11 cellular contexts compared by ENCODE assay signal in the genomic region with DNA sequence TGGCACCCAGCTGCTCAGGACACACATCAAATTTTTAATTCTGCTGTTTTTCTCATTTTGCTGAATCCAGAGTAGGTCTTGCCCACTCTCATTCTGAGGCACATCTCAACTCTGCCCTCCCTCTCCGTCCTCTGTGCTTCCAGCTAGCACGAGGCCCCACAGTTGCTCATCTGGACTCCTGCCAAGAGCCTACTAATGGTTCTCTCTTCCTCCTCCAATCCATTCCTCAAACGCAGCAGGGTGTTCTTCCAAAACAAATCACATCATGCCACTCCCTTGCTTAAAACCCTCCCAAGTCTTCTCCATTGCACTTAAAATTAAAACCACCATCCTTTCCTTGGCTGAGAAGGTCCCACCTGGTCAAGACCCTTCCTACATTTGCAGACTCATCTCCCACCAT. TPM values are rescaled to one million over a fixed set of nuclear protein-coding genes. Genes with fewer than 3 reads are reported as not detected.
DNase-seq lines count a peak whose midpoint lies in the region; ATAC-seq and TF ChIP-seq lines count a peak whose summit lies in the region.
"Had no signal": no experiment of that assay in that cellular context is flagged by ENCODE, and none has a peak within 500 bp of the region (broad histone marks: within the 10 kb centered on the region; RNA-seq: fewer than 3 reads in every experiment).

No MANE protein-coding gene starts in this region.

- H3K79me1 ChIP-seq in mesenchymal stem cell (replicated peaks; ENCODE audit: low read length, poor library complexity, severe bottlenecking): no peaks in the 10 kb centered on the region

- WGBS in adrenal gland, 4 donors: 2 to 9% (median 6%) methylated on average over 3 of the region's 3 CpGs
- 40% methylated on average over 3 of the region's 3 CpGs for WGBS in mesenchymal stem cell

- DNase-seq in COR-L47 (lab: John Stamatoyannopoulos, UW): peak; percentile 84
- peak; percentile 33 to 65 (median 57) for DNase-seq in adrenal gland
- peak; percentile 7 for DNase-seq in mesenchymal stem cell
- DNase-seq in stimulated activated CD4-positive, alpha-beta T cell treated with anti-CD3 and anti-CD28 coated beads, Interleukin-2, amount 100 ng/mL, for 24 hours: no peak
- no peak for DNase-seq in activated CD4-positive, alpha-beta T cell treated with anti-CD3 and anti-CD28 coated beads, Interleukin-2, amount 50 U/mL, for 48 hours
- DNase-seq: activated CD4-positive, alpha-beta T cell treated with anti-CD3 and anti-CD28 coated beads, Interleukin-2, amount 50 U/mL, for 1 hour; NCI-H526 treated with DMSO at 0.1 percent for 48 hours had no signal

- TF ChIP-seq CTCF in adrenal gland (IDR thresholded peaks at IDR 0.05): no peak

- H2AFZ ChIP-seq in mesenchymal stem cell (ENCODE audit: low read depth, low read length): no peak overlapping the region

- H3K9me3 ChIP-seq in adrenal gland (replicated peaks in 1 of 3): no peaks in the 10 kb centered on the region
- no peaks in the 10 kb centered on the region for H3K9me3 ChIP-seq in mesenchymal stem cell (ENCODE audit: control insufficient read depth, low read length)
- H3K9me3 ChIP-seq: upper lobe of left lung had no signal

- no peak overlapping the region for H3K27ac ChIP-seq in adrenal gland
- H3K27ac ChIP-seq in mesenchymal stem cell (ENCODE audit: low read length, poor library complexity, severe bottlenecking): no peak overlapping the region
- H3K27ac ChIP-seq: upper lobe of left lung had no signal

- no peak overlapping the region for H3K18ac ChIP-seq in mesenchymal stem cell (ENCODE audit: low read depth in 1 of 2, low read length in 2 of 2)

- no peak overlapping the region for H4K8ac ChIP-seq in mesenchymal stem cell (ENCODE audit: low read length)

- no peak for TF ChIP-seq RAD21 in Ishikawa (IDR thresholded peaks at IDR 0.05; ENCODE audit: low read depth)

- no peak overlapping the region for H4K91ac ChIP-seq in mesenchymal stem cell (ENCODE audit: low read length)

- no peak overlapping the region for H3K4me3 ChIP-seq in adrenal gland
- no peak overlapping the region for H3K4me3 ChIP-seq in mesenchymal stem cell (ENCODE audit: insufficient read depth in 1 of 2, low read depth in 1 of 2, low read length in 2 of 2)
- H3K4me3 ChIP-seq: upper lobe of left lung had no signal

- ATAC-seq in HG02678 (IDR thresholded peaks at IDR 0.05; ENCODE audit: unreplicated experiment) (no peak), HG03095 (IDR thresholded peaks at IDR 0.05; ENCODE audit: unreplicated experiment) (no peak)

- H3K14ac ChIP-seq in mesenchymal stem cell (ENCODE audit: low read length in 2 of 2): no peak overlapping the region

- H3K4ac ChIP-seq in mesenchymal stem cell (ENCODE audit: low read depth in 1 of 2, low read length in 2 of 2): no peak overlapping the region

- H3K36me3 ChIP-seq in adrenal gland (replicated peaks in 1 of 2) (no peaks in the 10 kb centered on the region), mesenchymal stem cell (ENCODE audit: control insufficient read depth in 1 of 2, insufficient read depth in 2 of 2, low read depth in 1 of 2, low read length in 2 of 2) (no peaks in the 10 kb centered on the region)
- H3K36me3 ChIP-seq: upper lobe of left lung had no signal

- H2BK5ac ChIP-seq in mesenchymal stem cell (ENCODE audit: low read depth, low read length, poor library complexity, severe bottlenecking): no peak overlapping the region

- H2BK15ac ChIP-seq in mesenchymal stem cell (ENCODE audit: low read depth, poor library complexity, severe bottlenecking): no peak overlapping the region

- no peak for TF ChIP-seq EP300 in Ishikawa (IDR thresholded peaks at IDR 0.05; ENCODE audit: borderline replicate concordance)

- no peak overlapping the region for H3K23ac ChIP-seq in mesenchymal stem cell (ENCODE audit: low read length in 2 of 2)

- no peak for TF ChIP-seq POLR2A in adrenal gland (IDR thresholded peaks at IDR 0.05)

- intact Hi-C loops in adrenal gland (cut with DNase I): loop anchor here in 1 of 2 donors (5.0 to 10.0 kb wide), 2 partner anchors 83 to 476 kb away; no protein-coding TSS in a partner anchor

- H3K27me3 ChIP-seq in adrenal gland (no peaks in the 10 kb centered on the region), mesenchymal stem cell (ENCODE audit: control insufficient read depth in 1 of 2, insufficient read depth in 1 of 2, low read length in 2 of 2) (no peaks in the 10 kb centered on the region)
- H3K27me3 ChIP-seq: upper lobe of left lung had no signal

- H2BK12ac ChIP-seq in mesenchymal stem cell (ENCODE audit: low read length in 2 of 2): no peak overlapping the region

- H3K4me2 ChIP-seq in mesenchymal stem cell (ENCODE audit: low read length, poor library complexity, severe bottlenecking): no peak overlapping the region

- no peak overlapping the region for H2AK5ac ChIP-seq in mesenchymal stem cell (ENCODE audit: low read length, severe bottlenecking)

- H3K9ac ChIP-seq in mesenchymal stem cell (ENCODE audit: low read length): peak overlapping the region; percentile 23

- H3K4me1 ChIP-seq in adrenal gland (replicated peaks in 1 of 2) (no peaks in the 10 kb centered on the region), mesenchymal stem cell (ENCODE audit: control insufficient read depth, insufficient read depth, low read depth, low read length) (peaks cover 1% of the 10 kb centered on the region)

- H2BK120ac ChIP-seq in mesenchymal stem cell (ENCODE audit: low read depth, low read length): no peak overlapping the region

TF ChIP-seq in Ishikawa, 13 proteins besides CTCF, POLR2A, EP300 and RAD21:
- no peak for TF ChIP-seq CREB1 (IDR thresholded peaks at IDR 0.05; ENCODE audit: low read depth)
- TF ChIP-seq NFIC (IDR thresholded peaks at IDR 0.05): peak; percentile 58; the same call in 1 of the 2 replicates
- TF ChIP-seq MAX (IDR thresholded peaks at IDR 0.05): 0 out of 2 replicates have a peak, but pooled peaks have one; percentile 23

RNA-seq across cellular contexts. Expression of gene SCAF4, which starts 49.8 kb away (rescaled TPM):
- total RNA-seq in adrenal gland: 10 to 100 TPM in 7 of 8 donors, 1 to 10 TPM in 1; 9.6 to 24.0 (median 18.1) TPM
- polyA plus RNA-seq in adrenal gland: 10 to 100 TPM; 12.6 to 17.6 (median 15.8) TPM
- polyA plus RNA-seq in mesenchymal stem cell (2013, experiment 1 of 2): 22.2 TPM
- polyA plus RNA-seq in mesenchymal stem cell (2013, experiment 2 of 2): 21.4 TPM

Comparison
In these comparisons a context has a peak if more than half of its experiments do, and no peak if none do; other contexts are left out.
1. DNase-seq: peak in COR-L47 (single experiment), adrenal gland (7 of 7) and mesenchymal stem cell (single experiment); none in stimulated activated CD4-positive, alpha-beta T cell treated with anti-CD3 and anti-CD28 coated beads, Interleukin-2, amount 100 ng/mL, for 24 hours (0 of 2) and activated CD4-positive, alpha-beta T cell treated with anti-CD3 and anti-CD28 coated beads, Interleukin-2, amount 50 U/mL, for 48 hours (0 of 2).